In the genomic region with DNA sequence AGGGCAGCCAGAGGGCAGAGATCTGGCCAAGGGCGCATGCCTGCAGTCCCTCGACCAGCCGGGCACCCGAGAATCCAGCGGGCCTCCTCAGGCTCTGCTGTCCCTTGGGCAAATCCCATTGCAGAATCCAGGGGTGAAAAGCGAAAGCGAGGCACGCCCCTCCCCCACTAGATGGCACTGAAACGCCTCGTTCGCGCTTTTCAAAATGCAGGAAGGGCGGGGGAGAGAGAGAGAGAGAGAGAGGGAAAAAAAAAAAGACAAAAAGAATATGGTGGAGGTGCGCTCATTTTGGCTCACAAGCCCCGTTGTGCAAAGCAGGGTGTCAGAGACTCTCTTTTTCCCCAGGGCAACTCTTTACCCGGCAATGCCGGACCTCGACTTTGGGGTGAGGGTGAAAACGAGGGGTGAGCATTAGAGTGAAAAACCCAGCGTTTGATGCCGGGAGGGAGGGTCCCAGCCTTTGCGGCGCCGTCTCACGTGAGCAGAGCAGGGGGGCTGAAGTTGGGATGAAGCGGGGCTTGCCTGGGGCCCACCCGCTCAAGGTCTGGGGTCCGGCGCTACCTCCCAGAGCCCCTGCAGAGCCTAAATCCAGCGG, we compare ENCODE assay signal across 8 cellular contexts. TPM values are rescaled to one million over a fixed set of nuclear protein-coding genes. Genes with fewer than 3 reads are reported as not detected.
DNase-seq lines count a peak whose midpoint lies in the region; ATAC-seq and TF ChIP-seq lines count a peak whose summit lies in the region.

No MANE protein-coding gene starts in this region.

- intact Hi-C loops in colonic mucosa (cut with DNase I): no loop called here

- H3K36me3 Mint-ChIP-seq in T-helper 2 cell treated with Interferon-gamma antibody and Interleukin-4, amounts not matched to agents 5 μg/mL and 100 μg/mL, for 36 hours (ENCODE audit: low read depth): no peaks in the 10 kb centered on the region

- no peak for TF ChIP-seq CTCF in colonic mucosa (IDR thresholded peaks at IDR 0.05)

- no peaks in the 10 kb centered on the region for H3K9me3 ChIP-seq in colonic mucosa

- H3K9ac ChIP-seq in colonic mucosa (ENCODE audit: low read depth in 2 of 2, low read length in 2 of 2): peak overlapping the region in 1 of 2 donors; percentile 43

- H3K27ac ChIP-seq in colonic mucosa (no peak overlapping the region), layer of hippocampus (ENCODE audit: low read depth, low read length) (peak overlapping the region; percentile 57)

- peak overlapping the region; percentile 53 for H3K4me3 ChIP-seq in colonic mucosa

- H3K9me3 Mint-ChIP-seq in T-helper 2 cell treated with Interferon-gamma antibody and Interleukin-4, amounts not matched to agents 5 μg/mL and 100 μg/mL, for 36 hours: no peaks in the 10 kb centered on the region

- H3K27ac Mint-ChIP-seq in T-helper 2 cell treated with Interferon-gamma antibody and Interleukin-4, amounts not matched to agents 5 μg/mL and 100 μg/mL, for 36 hours: peak overlapping the region; percentile 19

- no peaks in the 10 kb centered on the region for H3K36me3 ChIP-seq in colonic mucosa

- H3K4me1 Mint-ChIP-seq in T-helper 2 cell treated with Interferon-gamma antibody and Interleukin-4, amounts not matched to agents 5 μg/mL and 100 μg/mL, for 36 hours (ENCODE audit: low read depth): peaks cover 12% of the 10 kb centered on the region

- H3K27me3 Mint-ChIP-seq in T-helper 2 cell treated with Interferon-gamma antibody and Interleukin-4, amounts not matched to agents 5 μg/mL and 100 μg/mL, for 36 hours (ENCODE audit: low read depth): peaks cover 45% of the 10 kb centered on the region

- peaks cover 4% of the 10 kb centered on the region for H3K4me1 ChIP-seq in colonic mucosa

- ATAC-seq in HG03025 (IDR thresholded peaks at IDR 0.05; ENCODE audit: low FRiP score, unreplicated experiment): no peak

- DNase-seq in DMS153 treated with DMSO at 0.1 percent for 48 hours (lab: John Stamatoyannopoulos, UW; ENCODE audit: unreplicated experiment) (peak; percentile 79), NCI-H128 (lab: John Stamatoyannopoulos, UW; ENCODE audit: unreplicated experiment) (peak; percentile 72), colonic mucosa (no peak), NCI-H226 (no peak)
- peak; percentile 14 for DNase-seq in T-helper 2 cell treated with Interferon-gamma antibody and Interleukin-4, amounts not matched to agents 5 μg/mL and 100 μg/mL, for 36 hours (ENCODE audit: low spot score)
- DNase-seq in stimulated activated CD4-positive, alpha-beta T cell treated with anti-CD3 and anti-CD28 coated beads, Interleukin-4, amount 100 ng/mL, for 48 hours (ENCODE audit: low read depth in 2 of 2): peak; percentile 38 to 42

- H3K4me3 Mint-ChIP-seq in T-helper 2 cell treated with Interferon-gamma antibody and Interleukin-4, amounts not matched to agents 5 μg/mL and 100 μg/mL, for 36 hours: peak overlapping the region; percentile 80

- H3K27me3 ChIP-seq in colonic mucosa (peaks cover 55% of the 10 kb centered on the region), layer of hippocampus (ENCODE audit: control insufficient read depth, insufficient read depth, low read length) (no peaks in the 10 kb centered on the region)

RNA-seq across cellular contexts. Expression of a gene that starts 2.5 kb away (rescaled TPM):
- 1 to 10 TPM in 1 of 2 donors, under 1 TPM in 1; 0.17 to 1.1 TPM for total RNA-seq in colonic mucosa

RNA-seq across cellular contexts. Expression of a gene that starts 56.6 kb away (rescaled TPM):
- 100 to 1,000 TPM in 1 of 2 donors, 10 to 100 TPM in 1; 77.3 to 123 TPM for total RNA-seq in colonic mucosa

Comparison
In these comparisons a context has a peak if more than half of its experiments do, and no peak if none do; other contexts are left out.
1. DNase-seq: peak in DMS153 treated with DMSO at 0.1 percent for 48 hours (single experiment), NCI-H128 (single experiment), T-helper 2 cell treated with Interferon-gamma antibody and Interleukin-4, amounts not matched to agents 5 μg/mL and 100 μg/mL, for 36 hours (single experiment) and stimulated activated CD4-positive, alpha-beta T cell treated with anti-CD3 and anti-CD28 coated beads, Interleukin-4, amount 100 ng/mL, for 48 hours (2 of 2); none in colonic mucosa (single experiment) and NCI-H226 (single experiment).